8 cellular contexts compared by ENCODE assay signal in the genomic region with DNA sequence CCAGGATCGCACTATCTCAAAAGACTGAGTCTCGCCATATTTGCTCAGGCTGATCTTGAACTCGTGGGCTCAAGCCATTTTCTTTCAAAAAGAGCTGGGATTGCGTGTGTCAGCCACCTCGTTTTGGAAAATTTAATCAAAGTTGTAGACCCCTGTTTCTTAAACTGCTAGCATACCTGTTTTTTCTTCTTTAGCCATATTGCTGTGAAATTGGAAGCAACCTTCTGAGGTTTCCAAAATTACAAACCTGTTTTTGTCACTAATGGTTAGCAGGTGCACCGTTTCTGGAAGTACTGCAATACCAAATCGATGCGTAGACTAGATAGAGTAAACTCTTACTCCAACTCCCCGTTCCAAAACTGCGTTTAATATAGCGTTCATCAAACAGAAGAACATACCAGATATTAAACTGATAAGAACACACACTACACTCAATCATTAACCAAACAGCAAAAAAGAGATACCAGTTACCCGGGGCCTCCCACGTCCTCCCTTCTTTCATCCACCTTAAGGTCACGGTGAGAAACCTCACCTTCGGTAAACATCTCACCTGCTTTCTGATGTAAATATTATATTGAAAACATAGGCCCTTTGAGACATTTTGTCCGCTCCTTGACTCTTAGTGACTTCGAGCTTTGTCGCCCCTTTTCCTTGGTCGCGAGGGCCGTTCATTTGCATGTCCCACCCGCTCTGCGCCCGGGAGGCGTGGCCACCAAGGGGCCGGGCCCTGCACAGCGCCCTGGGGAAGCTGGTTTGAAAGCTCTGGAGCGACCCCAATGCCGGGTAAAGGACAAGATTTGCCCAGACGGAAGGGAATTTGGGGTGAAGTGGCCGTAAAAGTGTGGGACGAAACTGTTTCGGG. TPM values are rescaled to one million over a fixed set of nuclear protein-coding genes. Genes with fewer than 3 reads are reported as not detected.
A peak's percentile ranks its signal among the peaks of the same experiment; 100 is the strongest.
DNase-seq lines count a peak whose midpoint lies in the region; ATAC-seq and TF ChIP-seq lines count a peak whose summit lies in the region.

Gene RNU2-63P (minus strand): TSS at position 462 of the 862 bp plus-strand sequence.

- peak; percentile 86 for ATAC-seq in CD8-positive, alpha-beta T cell
- ATAC-seq in activated T-cell treated with anti-CD3 and anti-CD28 coated beads, Interleukin-2, amount 50 U/mL, for 4 hours, result peak; percentile 78 to 83
- ATAC-seq in naive B cell (ENCODE audit: low read depth in 2 of 2), result peak; percentile 77 to 79
- ATAC-seq in stimulated activated effector memory CD8-positive, alpha-beta T cell treated with anti-CD3 and anti-CD28 coated beads, Interleukin-12 subunit alpha, Interleukin-12 subunit beta, amount 100 ng/mL, for 72 hours, result peak; percentile 86

- BruUV-seq in OCI-LY7 (replicated peaks; lab: Mats Ljungman, UMichigan), result TSS peak; percentile 100

- POLR2A ChIA-PET in CD8-positive, alpha-beta T cell (lab: Charles Lee), result interaction anchor here (1.1 to 1.9 kb wide), 4 partner anchors 12 to 144 kb away, joined by 3 to 5 read pairs (median 4); no protein-coding TSS in a partner anchor
- POLR2A ChIA-PET in OCI-LY7 (lab: Charles Lee), result interaction anchor here (0.8 to 1.4 kb wide), 4 partner anchors 15 to 44 kb away, joined by 3 to 7 read pairs (median 4); no protein-coding TSS in a partner anchor

- H3K79me2 ChIP-seq in OCI-LY7 (ENCODE audit: insufficient read depth, low read depth, low read length) (no peaks in the 10 kb centered on the region), fibroblast of lung (ENCODE audit: control insufficient read depth, insufficient read depth, low read length) (no peaks in the 10 kb centered on the region)

- peak within 1 kb of the TSS; percentile 62 for H2AFZ ChIP-seq in OCI-LY7 (ENCODE audit: low read length)
- peak within 1 kb of the TSS; percentile 91 for H2AFZ ChIP-seq in fibroblast of lung (ENCODE audit: low read length)

- H3K4me2 ChIP-seq in OCI-LY7 (ENCODE audit: low read length) (peak within 1 kb of the TSS; percentile 68), fibroblast of lung (ENCODE audit: extremely low read depth, insufficient read depth, low read length) (peak within 1 kb of the TSS; percentile 93)

- CTCF ChIA-PET in CD8-positive, alpha-beta T cell (lab: Charles Lee), result interaction anchor here (2.3 kb wide), 1 partner anchor 15 kb away, joined by 7 read pairs; no protein-coding TSS in a partner anchor
- CTCF ChIA-PET in OCI-LY7 (lab: Charles Lee; ENCODE audit: unreplicated experiment), result no interaction called here

- no peaks in the 10 kb centered on the region for H3K9me3 Mint-ChIP-seq in CD8-positive, alpha-beta T cell
- no peaks in the 10 kb centered on the region for H3K9me3 Mint-ChIP-seq in activated T-cell treated with anti-CD3 and anti-CD28 coated beads, Interleukin-2, amount 50 U/mL, for 4 hours
- H3K9me3 Mint-ChIP-seq in naive B cell, result peaks cover 0 to 8% (median 5%) of the 10 kb centered on the region in 7 donors
- H3K9me3 Mint-ChIP-seq in stimulated activated effector memory CD8-positive, alpha-beta T cell treated with anti-CD3 and anti-CD28 coated beads, Interleukin-12 subunit alpha, Interleukin-12 subunit beta, amount 100 ng/mL, for 72 hours, result no peaks in the 10 kb centered on the region

- peak; percentile 65 to 89 (median 77) for DNase-seq in CD8-positive, alpha-beta T cell
- DNase-seq in GM20000 (ENCODE audit: low spot score) (peak; percentile 77), HT1080 (ENCODE audit: low read depth) (peak; percentile 98), OCI-LY7 (ENCODE audit: low spot score) (peak; percentile 86), fibroblast of lung (ENCODE audit: low read depth in 2 of 2) (peak; percentile 95 to 96), naive B cell (peak; percentile 89)
- peak; percentile 68 for DNase-seq in activated T-cell treated with anti-CD3 and anti-CD28 coated beads, Interleukin-2, amount 50 U/mL, for 4 hours
- DNase-seq in stimulated activated effector memory CD8-positive, alpha-beta T cell treated with anti-CD3 and anti-CD28 coated beads, Interleukin-12 subunit alpha, Interleukin-12 subunit beta, amount 100 ng/mL, for 72 hours (ENCODE audit: low spot score in 2 of 2), result peak; percentile 78 to 94

- peak within 1 kb of the TSS; percentile 92 for H3K4me3 ChIP-seq in CD8-positive, alpha-beta T cell (ENCODE audit: low read depth, low read length)
- H3K4me3 ChIP-seq in OCI-LY7 (ENCODE audit: low read depth, low read length, poor library complexity, severe bottlenecking) (peak within 1 kb of the TSS; percentile 69), fibroblast of lung (replicated peaks in 1 of 4; ENCODE audit: control extremely low read depth in 1 of 4, insufficient read depth in 1 of 4, low read depth in 3 of 4, low read length in 4 of 4) (peak within 1 kb of the TSS; percentile 46 to 85 (median 56))

- no peaks in the 10 kb centered on the region for H3K27me3 ChIP-seq in CD8-positive, alpha-beta T cell (ENCODE audit: insufficient read depth, low read length)
- no peaks in the 10 kb centered on the region for H3K27me3 ChIP-seq in fibroblast of lung (ENCODE audit: control insufficient read depth, insufficient read depth, low read length)

- H4K20me1 ChIP-seq in OCI-LY7 (ENCODE audit: insufficient read depth, low read length) (no peaks in the 10 kb centered on the region), fibroblast of lung (ENCODE audit: control insufficient read depth, extremely low read depth, insufficient read depth, low read length) (no peaks in the 10 kb centered on the region)

- H3K9ac ChIP-seq in fibroblast of lung (ENCODE audit: insufficient read depth, low read length), result peak within 1 kb of the TSS; percentile 77

- intact Hi-C loops in CD8-positive, alpha-beta T cell (cut with DNase I, micrococcal nuclease), result loop anchor here (1.0 to 10.0 kb wide), 4 partner anchors 39 to 1574 kb away; partner anchors contain the start of genes KDM3A (in 2 of the 2), KRCC1 (in 2 of the 2) and RPIA (in 1 of the 2)
- intact Hi-C loops in OCI-LY7 (cut with micrococcal nuclease; ENCODE audit: unreplicated experiment), result loop anchor here (5.0 kb wide), 1 partner anchor 36 kb away; no protein-coding TSS in a partner anchor

- H3K27ac ChIP-seq in CD8-positive, alpha-beta T cell (ENCODE audit: low read depth, low read length), result peak within 1 kb of the TSS; percentile 89
- H3K27ac ChIP-seq in OCI-LY7 (ENCODE audit: low read depth, low read length, poor library complexity, severe bottlenecking), result peak within 1 kb of the TSS; percentile 66
- peak within 1 kb of the TSS; percentile 71 for H3K27ac ChIP-seq in fibroblast of lung (ENCODE audit: insufficient read depth, low read length)

- peaks cover 5% of the 10 kb centered on the region for H3K4me1 ChIP-seq in CD8-positive, alpha-beta T cell (ENCODE audit: insufficient read depth, low read length)
- H3K4me1 ChIP-seq in OCI-LY7 (ENCODE audit: insufficient read depth, low read length, poor library complexity, severe bottlenecking), result peaks cover 15% of the 10 kb centered on the region
- no peaks in the 10 kb centered on the region for H3K4me1 ChIP-seq in fibroblast of lung (ENCODE audit: control insufficient read depth, extremely low read depth, insufficient read depth, low read length)

- H3K4me1 Mint-ChIP-seq in CD8-positive, alpha-beta T cell (ENCODE audit: low read depth), result peaks cover 22% of the 10 kb centered on the region
- H3K4me1 Mint-ChIP-seq in activated T-cell treated with anti-CD3 and anti-CD28 coated beads, Interleukin-2, amount 50 U/mL, for 4 hours (ENCODE audit: low read depth), result peaks cover 20% of the 10 kb centered on the region
- peaks cover 15 to 44% (median 32%) of the 10 kb centered on the region in 3 donors for H3K4me1 Mint-ChIP-seq in naive B cell
- H3K4me1 Mint-ChIP-seq in stimulated activated effector memory CD8-positive, alpha-beta T cell treated with anti-CD3 and anti-CD28 coated beads, Interleukin-12 subunit alpha, Interleukin-12 subunit beta, amount 100 ng/mL, for 72 hours, result peaks cover 19% of the 10 kb centered on the region

- no peaks in the 10 kb centered on the region for H3K27me3 Mint-ChIP-seq in CD8-positive, alpha-beta T cell (ENCODE audit: low read depth)
- H3K27me3 Mint-ChIP-seq in activated T-cell treated with anti-CD3 and anti-CD28 coated beads, Interleukin-2, amount 50 U/mL, for 4 hours (ENCODE audit: low read depth), result no peaks in the 10 kb centered on the region
- no peaks in the 10 kb centered on the region for H3K27me3 Mint-ChIP-seq in naive B cell

- no peaks in the 10 kb centered on the region for H3K36me3 ChIP-seq in CD8-positive, alpha-beta T cell (ENCODE audit: insufficient read depth, low read length)
- H3K36me3 ChIP-seq in OCI-LY7 (ENCODE audit: insufficient read depth, low read length), result no peaks in the 10 kb centered on the region
- no peaks in the 10 kb centered on the region for H3K36me3 ChIP-seq in fibroblast of lung (ENCODE audit: control insufficient read depth, insufficient read depth, low read length)

- H3K27ac Mint-ChIP-seq in CD8-positive, alpha-beta T cell, result peak within 1 kb of the TSS; percentile 100
- H3K27ac Mint-ChIP-seq in naive B cell, result peak within 1 kb of the TSS; percentile 99 to 100 (median 100)
- H3K27ac Mint-ChIP-seq in stimulated activated effector memory CD8-positive, alpha-beta T cell treated with anti-CD3 and anti-CD28 coated beads, Interleukin-12 subunit alpha, Interleukin-12 subunit beta, amount 100 ng/mL, for 72 hours, result peak within 1 kb of the TSS; percentile 100

- no peak for TF ChIP-seq CTCF in CD8-positive, alpha-beta T cell (IDR thresholded peaks at IDR 0.05)
- TF ChIP-seq CTCF in GM20000 (IDR thresholded peaks at IDR 0.05; ENCODE audit: extremely low read depth, missing control alignments) (no peak), OCI-LY7 (conservative IDR thresholded peaks at IDR 0.05; ENCODE audit: low read length) (no peak), fibroblast of lung (conservative IDR thresholded peaks at IDR 0.05 in 1 of 2, IDR thresholded peaks at IDR 0.05 in 1 of 2; ENCODE audit: low read depth in 1 of 2, low read length in 2 of 2) (no peak)

- no peaks in the 10 kb centered on the region for H3K9me2 ChIP-seq in OCI-LY7 (ENCODE audit: insufficient read depth, low read length)

- H3K9me3 ChIP-seq in CD8-positive, alpha-beta T cell (ENCODE audit: low read length), result no peaks in the 10 kb centered on the region
- H3K9me3 ChIP-seq in OCI-LY7 (ENCODE audit: low read length) (no peaks in the 10 kb centered on the region; the same call in 1 of the 2 replicates), fibroblast of lung (ENCODE audit: control insufficient read depth, insufficient read depth, low read depth, low read length) (no peaks in the 10 kb centered on the region)

- peak within 1 kb of the TSS; percentile 100 for H3K4me3 Mint-ChIP-seq in CD8-positive, alpha-beta T cell
- H3K4me3 Mint-ChIP-seq in activated T-cell treated with anti-CD3 and anti-CD28 coated beads, Interleukin-2, amount 50 U/mL, for 4 hours, result peak within 1 kb of the TSS; percentile 96
- peak within 1 kb of the TSS; percentile 93 to 100 (median 99) for H3K4me3 Mint-ChIP-seq in naive B cell
- peak within 1 kb of the TSS; percentile 95 for H3K4me3 Mint-ChIP-seq in stimulated activated effector memory CD8-positive, alpha-beta T cell treated with anti-CD3 and anti-CD28 coated beads, Interleukin-12 subunit alpha, Interleukin-12 subunit beta, amount 100 ng/mL, for 72 hours

- H3K36me3 Mint-ChIP-seq in CD8-positive, alpha-beta T cell, result peaks cover 6% of the 10 kb centered on the region
- no peaks in the 10 kb centered on the region for H3K36me3 Mint-ChIP-seq in activated T-cell treated with anti-CD3 and anti-CD28 coated beads, Interleukin-2, amount 50 U/mL, for 4 hours (ENCODE audit: insufficient read depth)
- peaks cover 0 to 4% of the 10 kb centered on the region in 2 donors for H3K36me3 Mint-ChIP-seq in naive B cell
- peaks cover 16% of the 10 kb centered on the region for H3K36me3 Mint-ChIP-seq in stimulated activated effector memory CD8-positive, alpha-beta T cell treated with anti-CD3 and anti-CD28 coated beads, Interleukin-12 subunit alpha, Interleukin-12 subunit beta, amount 100 ng/mL, for 72 hours

RNA-seq across cellular contexts. Expression of gene RNU2-63P, which starts in this region (rescaled TPM):
- 1 to 10 TPM; 4.4 to 9.1 TPM for total RNA-seq in CD8-positive, alpha-beta T cell
- 78.3 and 129 TPM in 2 replicates for total RNA-seq in HT1080 (2014; rRNA removed; shearing (Covaris generic))
- not detected in 2 replicates for polyA plus RNA-seq in HT1080 (2015; cell fraction: cytosol; rRNA removed)
- not detected in 2 replicates for polyA plus RNA-seq in HT1080 (2015; cell fraction: nucleus; rRNA removed)
- 97.4 and 246 TPM in 2 replicates for total RNA-seq in OCI-LY7 (2014; rRNA removed; shearing (Covaris generic))
- total RNA-seq in OCI-LY7 (2022) (4.8 and 17.9 TPM in 2 replicates), fibroblast of lung (46.0 and 268 TPM in 2 replicates)
- 10 to 100 TPM; 27.8 to 49.1 (median 40.2) TPM for total RNA-seq in activated T-cell treated with anti-CD3 and anti-CD28 coated beads, Interleukin-2, amount 50 U/mL, for 4 hours
- polyA plus RNA-seq in fibroblast of lung (not detected in 2 replicates), naive B cell (ENCODE audit: low read depth in 6 of 6) (10 to 100 TPM in 2 of 6 donors, 1 to 10 TPM in 1, not detected in 3; 9.0 to 94.7 (median 34.8) TPM)
- polyA plus RNA-seq in fibroblast of lung (2012), result not detected in 2 replicates
- polyA minus RNA-seq in fibroblast of lung (ENCODE audit: low replicate concordance), result not detected in 2 replicates

Comparison
In these comparisons a context has a peak if more than half of its experiments do, and no peak if none do; other contexts are left out.
1. Peak in every context shown above with its lines: DNase-seq, ATAC-seq, H3K4me3 ChIP-seq and H3K27ac ChIP-seq.